1 cellular context compared by ENCODE assay signal in the genomic region with DNA sequence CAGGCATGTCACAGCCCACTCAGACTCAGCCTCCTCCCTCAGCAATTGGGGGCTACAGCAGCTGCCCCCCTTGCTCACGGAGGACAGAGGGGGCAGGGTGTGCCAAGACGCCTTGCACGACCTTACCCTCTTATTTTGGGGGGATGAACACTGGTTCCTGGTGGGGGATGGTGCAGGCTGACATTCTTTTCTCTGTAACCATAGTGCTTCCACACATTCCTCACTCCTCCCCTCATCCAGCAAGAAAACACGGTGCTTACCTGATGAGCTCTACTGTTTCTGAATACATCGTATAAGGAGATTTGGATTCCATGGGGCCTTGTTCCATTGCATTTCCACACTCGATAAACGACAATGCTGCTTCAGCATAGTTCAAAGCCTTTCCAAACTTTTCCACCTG.
TF ChIP-seq lines count a peak whose summit lies in the region.

No MANE protein-coding gene starts in this region.

TF ChIP-seq in WTC11, 78 proteins besides CTCF, POLR2A, EP300 and RAD21 (continued from another document):
- TF ChIP-seq, protein P1, sequence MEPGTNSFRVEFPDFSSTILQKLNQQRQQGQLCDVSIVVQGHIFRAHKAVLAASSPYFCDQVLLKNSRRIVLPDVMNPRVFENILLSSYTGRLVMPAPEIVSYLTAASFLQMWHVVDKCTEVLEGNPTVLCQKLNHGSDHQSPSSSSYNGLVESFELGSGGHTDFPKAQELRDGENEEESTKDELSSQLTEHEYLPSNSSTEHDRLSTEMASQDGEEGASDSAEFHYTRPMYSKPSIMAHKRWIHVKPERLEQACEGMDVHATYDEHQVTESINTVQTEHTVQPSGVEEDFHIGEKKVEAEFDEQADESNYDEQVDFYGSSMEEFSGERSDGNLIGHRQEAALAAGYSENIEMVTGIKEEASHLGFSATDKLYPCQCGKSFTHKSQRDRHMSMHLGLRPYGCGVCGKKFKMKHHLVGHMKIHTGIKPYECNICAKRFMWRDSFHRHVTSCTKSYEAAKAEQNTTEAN (CRISPR knock-in tag; IDR thresholded peaks at IDR 0.05): no peak
- no peak for TF ChIP-seq CBFB (CRISPR knock-in tag; IDR thresholded peaks at IDR 0.05; ENCODE audit: low read depth)
- TF ChIP-seq, protein P2, sequence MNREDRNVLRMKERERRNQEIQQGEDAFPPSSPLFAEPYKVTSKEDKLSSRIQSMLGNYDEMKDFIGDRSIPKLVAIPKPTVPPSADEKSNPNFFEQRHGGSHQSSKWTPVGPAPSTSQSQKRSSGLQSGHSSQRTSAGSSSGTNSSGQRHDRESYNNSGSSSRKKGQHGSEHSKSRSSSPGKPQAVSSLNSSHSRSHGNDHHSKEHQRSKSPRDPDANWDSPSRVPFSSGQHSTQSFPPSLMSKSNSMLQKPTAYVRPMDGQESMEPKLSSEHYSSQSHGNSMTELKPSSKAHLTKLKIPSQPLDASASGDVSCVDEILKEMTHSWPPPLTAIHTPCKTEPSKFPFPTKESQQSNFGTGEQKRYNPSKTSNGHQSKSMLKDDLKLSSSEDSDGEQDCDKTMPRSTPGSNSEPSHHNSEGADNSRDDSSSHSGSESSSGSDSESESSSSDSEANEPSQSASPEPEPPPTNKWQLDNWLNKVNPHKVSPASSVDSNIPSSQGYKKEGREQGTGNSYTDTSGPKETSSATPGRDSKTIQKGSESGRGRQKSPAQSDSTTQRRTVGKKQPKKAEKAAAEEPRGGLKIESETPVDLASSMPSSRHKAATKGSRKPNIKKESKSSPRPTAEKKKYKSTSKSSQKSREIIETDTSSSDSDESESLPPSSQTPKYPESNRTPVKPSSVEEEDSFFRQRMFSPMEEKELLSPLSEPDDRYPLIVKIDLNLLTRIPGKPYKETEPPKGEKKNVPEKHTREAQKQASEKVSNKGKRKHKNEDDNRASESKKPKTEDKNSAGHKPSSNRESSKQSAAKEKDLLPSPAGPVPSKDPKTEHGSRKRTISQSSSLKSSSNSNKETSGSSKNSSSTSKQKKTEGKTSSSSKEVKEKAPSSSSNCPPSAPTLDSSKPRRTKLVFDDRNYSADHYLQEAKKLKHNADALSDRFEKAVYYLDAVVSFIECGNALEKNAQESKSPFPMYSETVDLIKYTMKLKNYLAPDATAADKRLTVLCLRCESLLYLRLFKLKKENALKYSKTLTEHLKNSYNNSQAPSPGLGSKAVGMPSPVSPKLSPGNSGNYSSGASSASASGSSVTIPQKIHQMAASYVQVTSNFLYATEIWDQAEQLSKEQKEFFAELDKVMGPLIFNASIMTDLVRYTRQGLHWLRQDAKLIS (CRISPR knock-in tag; IDR thresholded peaks at IDR 0.05; ENCODE audit: borderline replicate concordance): no peak
- TF ChIP-seq NFATC4 (CRISPR knock-in tag; IDR thresholded peaks at IDR 0.05): no peak
- TF ChIP-seq TEAD1 (CRISPR knock-in tag; IDR thresholded peaks at IDR 0.05): no peak
- no peak for TF ChIP-seq JUN (CRISPR knock-in tag; IDR thresholded peaks at IDR 0.05)
- no peak for TF ChIP-seq FOXP1 (CRISPR knock-in tag; IDR thresholded peaks at IDR 0.05; ENCODE audit: borderline replicate concordance)
- no peak for TF ChIP-seq CREM (CRISPR knock-in tag; IDR thresholded peaks at IDR 0.05)
- TF ChIP-seq SMAD3 (CRISPR knock-in tag; IDR thresholded peaks at IDR 0.05; ENCODE audit: borderline replicate concordance): no peak
- TF ChIP-seq, protein P3, sequence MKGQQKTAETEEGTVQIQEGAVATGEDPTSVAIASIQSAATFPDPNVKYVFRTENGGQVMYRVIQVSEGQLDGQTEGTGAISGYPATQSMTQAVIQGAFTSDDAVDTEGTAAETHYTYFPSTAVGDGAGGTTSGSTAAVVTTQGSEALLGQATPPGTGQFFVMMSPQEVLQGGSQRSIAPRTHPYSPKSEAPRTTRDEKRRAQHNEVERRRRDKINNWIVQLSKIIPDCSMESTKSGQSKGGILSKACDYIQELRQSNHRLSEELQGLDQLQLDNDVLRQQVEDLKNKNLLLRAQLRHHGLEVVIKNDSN (CRISPR knock-in tag; IDR thresholded peaks at IDR 0.05): no peak
- no peak for TF ChIP-seq ZNF232 (CRISPR knock-in tag; IDR thresholded peaks at IDR 0.05)
